Comparison of ENCODE assay signal across 9 cellular contexts in genomic region chr5:102865171-102865509, GRCh38.
A peak's percentile ranks its signal among the peaks of the same experiment; 100 is the strongest.
DNase-seq lines count a peak whose midpoint lies in the region; ATAC-seq and TF ChIP-seq lines count a peak whose summit lies in the region.
"Had no signal": no experiment of that assay in that cellular context is flagged by ENCODE, and none has a peak within 500 bp of the region (broad histone marks: within the 10 kb centered on the region; RNA-seq: fewer than 3 reads in every experiment).

No MANE protein-coding gene starts in this region.

- H3K27ac ChIP-seq in hepatocyte (peak overlapping the region; percentile 81), smooth muscle cell (ENCODE audit: low read depth) (peak overlapping the region; percentile 81)
- H3K27ac ChIP-seq: 22Rv1 had no signal

- H4K20me1 ChIP-seq in hepatocyte (ENCODE audit: insufficient read depth, poor library complexity, severe bottlenecking): no peaks in the 10 kb centered on the region
- H4K20me1 ChIP-seq in smooth muscle cell (ENCODE audit: low read depth): peaks cover 6% of the 10 kb centered on the region

- no peaks in the 10 kb centered on the region for H3K9me3 Mint-ChIP-seq in activated CD8-positive, alpha-beta T cell treated with anti-CD3 and anti-CD28 coated beads, Interleukin-2, amount 10 ng/mL, durations not matched to agents 7 days and 5 days (ENCODE audit: insufficient read depth)

- H3K4me3 ChIP-seq in hepatocyte: peak overlapping the region; percentile 76
- peak overlapping the region; percentile 84 for H3K4me3 ChIP-seq in smooth muscle cell

- no peaks in the 10 kb centered on the region for H3K4me1 ChIP-seq in hepatocyte (ENCODE audit: insufficient read depth)
- peaks cover 43% of the 10 kb centered on the region for H3K4me1 ChIP-seq in smooth muscle cell (ENCODE audit: low read depth)

- peak overlapping the region; percentile 84 for H3K9ac ChIP-seq in smooth muscle cell (ENCODE audit: low read depth)

- H3K27me3 ChIP-seq in hepatocyte (no peaks in the 10 kb centered on the region), smooth muscle cell (ENCODE audit: low read depth) (no peaks in the 10 kb centered on the region)

- no peak for ATAC-seq in activated CD8-positive, alpha-beta T cell treated with anti-CD3 and anti-CD28 coated beads, Interleukin-2, amount 10 ng/mL, durations not matched to agents 7 days and 5 days

- H3K9me3 ChIP-seq in hepatocyte (ENCODE audit: low read depth): no peaks in the 10 kb centered on the region
- no peaks in the 10 kb centered on the region for H3K9me3 ChIP-seq in smooth muscle cell (replicated peaks; ENCODE audit: low read depth)

- no peaks in the 10 kb centered on the region for H3K9me2 ChIP-seq in hepatocyte (replicated peaks; ENCODE audit: insufficient read depth)

- DNase-seq in DMS 273 (lab: John Stamatoyannopoulos, UW; ENCODE audit: unreplicated experiment): peak; percentile 53
- no peak for DNase-seq in DMS 273 treated with DMSO at 0.1 percent for 48 hours (lab: John Stamatoyannopoulos, UW)
- DNase-seq in activated CD8-positive, alpha-beta T cell treated with anti-CD3 and anti-CD28 coated beads, Interleukin-2, amount 10 ng/mL, durations not matched to agents 7 days and 5 days: no peak
- no peak for DNase-seq in hepatocyte (ENCODE audit: low spot score)
- no peak for DNase-seq in smooth muscle cell (lab: John Stamatoyannopoulos, UW; ENCODE audit: unreplicated experiment)
- DNase-seq in effector CD4-positive, alpha-beta T cell: no peak
- DNase-seq in activated CD8-positive, alpha-beta memory T cell treated with anti-CD3 and anti-CD28 coated beads for 24 hours: no peak
- DNase-seq in RPMI8226: no peak

- H3K79me2 ChIP-seq in hepatocyte (no peaks in the 10 kb centered on the region), smooth muscle cell (ENCODE audit: low read depth) (peaks cover 6% of the 10 kb centered on the region)

- CTCF ChIA-PET in activated CD8-positive, alpha-beta T cell treated with anti-CD3 and anti-CD28 coated beads, Interleukin-2, amount 10 ng/mL, durations not matched to agents 7 days and 5 days (lab: Charles Lee): interaction anchor here (1.3 kb wide), 2 partner anchors 39 to 85 kb away, joined by 3 to 7 read pairs; no protein-coding TSS in a partner anchor

- H2AFZ ChIP-seq in hepatocyte (peak overlapping the region; percentile 82), smooth muscle cell (ENCODE audit: low read depth) (peak overlapping the region; percentile 80)

- no peak for TF ChIP-seq CTCF in hepatocyte (IDR thresholded peaks at IDR 0.05; ENCODE audit: poor library complexity)
- TF ChIP-seq CTCF in smooth muscle cell (IDR thresholded peaks at IDR 0.05; ENCODE audit: borderline replicate concordance, insufficient read depth, poor library complexity, severe bottlenecking): no peak

- peak overlapping the region; percentile 88 for H3K4me2 ChIP-seq in hepatocyte
- H3K4me2 ChIP-seq in smooth muscle cell: peak overlapping the region; percentile 91

- POLR2A ChIA-PET in activated CD8-positive, alpha-beta T cell treated with anti-CD3 and anti-CD28 coated beads, Interleukin-2, amount 10 ng/mL, durations not matched to agents 7 days and 5 days (lab: Charles Lee): no interaction called here

- no peak overlapping the region for H3K27ac Mint-ChIP-seq in activated CD8-positive, alpha-beta T cell treated with anti-CD3 and anti-CD28 coated beads, Interleukin-2, amount 10 ng/mL, durations not matched to agents 7 days and 5 days

- H3F3A ChIP-seq in smooth muscle cell (ENCODE audit: low read depth): peaks cover 4% of the 10 kb centered on the region

- H3K4me1 Mint-ChIP-seq in activated CD8-positive, alpha-beta T cell treated with anti-CD3 and anti-CD28 coated beads, Interleukin-2, amount 10 ng/mL, durations not matched to agents 7 days and 5 days (ENCODE audit: low read depth): peaks cover 15% of the 10 kb centered on the region

- peak overlapping the region; percentile 60 for H3K4me3 Mint-ChIP-seq in activated CD8-positive, alpha-beta T cell treated with anti-CD3 and anti-CD28 coated beads, Interleukin-2, amount 10 ng/mL, durations not matched to agents 7 days and 5 days

- H3K36me3 Mint-ChIP-seq in activated CD8-positive, alpha-beta T cell treated with anti-CD3 and anti-CD28 coated beads, Interleukin-2, amount 10 ng/mL, durations not matched to agents 7 days and 5 days (ENCODE audit: low read depth): peaks cover 13% of the 10 kb centered on the region

- 9% methylated on average over 3 of the region's 3 CpGs for whole genome bisulfite sequencing in hepatocyte (ENCODE audit: low lambda C conversion rate, missing lambda C conversion rate)
- 2% methylated on average over 3 of the region's 3 CpGs for WGBS in smooth muscle cell (ENCODE audit: low lambda C conversion rate)

- peaks cover 16% of the 10 kb centered on the region for H3K27me3 Mint-ChIP-seq in activated CD8-positive, alpha-beta T cell treated with anti-CD3 and anti-CD28 coated beads, Interleukin-2, amount 10 ng/mL, durations not matched to agents 7 days and 5 days (ENCODE audit: low read depth)

- H3K36me3 ChIP-seq in hepatocyte (replicated peaks; ENCODE audit: insufficient read depth, low read depth) (no peaks in the 10 kb centered on the region), smooth muscle cell (ENCODE audit: low read depth) (no peaks in the 10 kb centered on the region)
